20 cellular contexts compared by ENCODE assay signal in genomic region chr2:109690457-109690821, GRCh38.
A peak's percentile ranks its signal among the peaks of the same experiment; 100 is the strongest.
DNase-seq lines count a peak whose midpoint lies in the region; ATAC-seq, FAIRE-seq and TF ChIP-seq lines count a peak whose summit lies in the region.
"Had no signal": no experiment of that assay in that cellular context is flagged by ENCODE, and none has a peak within 500 bp of the region (broad histone marks: within the 10 kb centered on the region; RNA-seq: fewer than 3 reads in every experiment).

No MANE protein-coding gene starts in this region.

- H3K4me3 Mint-ChIP-seq in HFFc6 = no peak overlapping the region
- H3K4me3 Mint-ChIP-seq: activated CD8-positive, alpha-beta T cell treated with anti-CD3 and anti-CD28 coated beads for 36 hours; dendritic cell treated with granulocyte-macrophage colony-stimulating factor and Interleukin-4, amounts not matched to agents 40 ng/mL and 50 ng/mL, for 4 days had no signal

- TF ChIP-seq POLR2A in Peyer's patch (IDR thresholded peaks at IDR 0.05) (no peak), ovary (IDR thresholded peaks at IDR 0.05) (no peak)

- intact Hi-C loops in ovary (cut with DNase I) = loop anchor here in 2 of 4 donors (10.0 kb wide), 1 partner anchor 76 kb away; the partner anchor contains the start of genes SEPTIN10 (in 2 of the 2) and SOWAHC (in 2 of the 2)

- WGBS in ovary, 3 donors = 24 to 33% (median 25%) methylated on average over 6 of the region's 6 CpGs

- TF ChIP-seq EP300 in ovary (IDR thresholded peaks at IDR 0.05) = no peak

- DNase-seq in Peyer's patch = peak in 1 of 3 donors; percentile 79
- no peak for DNase-seq in right atrium auricular region (ENCODE audit: low spot score)
- peak in 4 of 5 donors; percentile 17 to 59 (median 23) for DNase-seq in ovary
- DNase-seq in thoracic aorta (ENCODE audit: low spot score) = no peak
- DNase-seq in HFFc6 = no peak
- no peak for DNase-seq in superior temporal gyrus (ENCODE audit: extremely low spot score)
- DNase-seq in HTR-8/SVneo (ENCODE audit: insufficient read length, low spot score) = no peak
- DNase-seq: activated CD8-positive, alpha-beta T cell treated with anti-CD3 and anti-CD28 coated beads for 36 hours; AML-193; DMS153; GOT3; MG63; NCI-H2081 treated with DMSO at 0.1 percent for 48 hours; stimulated activated CD4-positive, alpha-beta T cell treated with anti-CD3 and anti-CD28 coated beads, Interleukin-1b, Interleukin-23, amount 100 ng/mL, for 48 hours; SW 1271 had no signal

- TF ChIP-seq CTCF in Peyer's patch (IDR thresholded peaks at IDR 0.05) = no peak
- TF ChIP-seq CTCF in right atrium auricular region (IDR thresholded peaks at IDR 0.05) = no peak
- TF ChIP-seq CTCF in ovary (IDR thresholded peaks at IDR 0.05) = no peak
- no peak for TF ChIP-seq CTCF in thoracic aorta (IDR thresholded peaks at IDR 0.05)
- TF ChIP-seq CTCF in HFFc6 (IDR thresholded peaks at IDR 0.05) = no peak

- no peak for FAIRE-seq in HTR-8/SVneo (lab: Jason Lieb, UNC)
- FAIRE-seq: urothelium cell line had no signal

- H3K4me1 Mint-ChIP-seq in HFFc6 (ENCODE audit: low read depth) = peaks cover 10% of the 10 kb centered on the region

- H3K9me3 ChIP-seq in Peyer's patch (no peaks in the 10 kb centered on the region), right atrium auricular region (no peaks in the 10 kb centered on the region), ovary (no peaks in the 10 kb centered on the region), thoracic aorta (no peaks in the 10 kb centered on the region)
- H3K9me3 ChIP-seq: MG63 had no signal

- peaks cover 20% of the 10 kb centered on the region for H3K27me3 Mint-ChIP-seq in HFFc6 (ENCODE audit: insufficient read depth)

- H3K27ac ChIP-seq in Peyer's patch = peak overlapping the region in 3 of 4 donors; percentile 78 to 94 (median 89)
- H3K27ac ChIP-seq in right atrium auricular region = peak overlapping the region; percentile 78 to 81
- peak overlapping the region; percentile 7 to 86 for H3K27ac ChIP-seq in ovary
- H3K27ac ChIP-seq in thoracic aorta = peak overlapping the region; percentile 67 to 86

- no peaks in the 10 kb centered on the region for H3K27me3 ChIP-seq in Peyer's patch
- H3K27me3 ChIP-seq in right atrium auricular region = no peaks in the 10 kb centered on the region
- H3K27me3 ChIP-seq in ovary = no peaks in the 10 kb centered on the region
- H3K27me3 ChIP-seq in thoracic aorta (replicated peaks; ENCODE audit: insufficient read depth) = no peaks in the 10 kb centered on the region
- H3K27me3 ChIP-seq: MG63 had no signal

- no peaks in the 10 kb centered on the region for H3K9me3 Mint-ChIP-seq in HFFc6
- H3K9me3 Mint-ChIP-seq: activated T-helper 2 cell treated with anti-CD3 and anti-CD28 coated beads, Interferon-gamma antibody, Interleukin-2, Interleukin-4, amounts not matched to agents 10 μg/mL and 5 μg/mL and 100 μg/mL, durations not matched to agents 14 hours and 24 hours and 36 hours; dendritic cell treated with granulocyte-macrophage colony-stimulating factor and Interleukin-4, amounts not matched to agents 40 ng/mL and 50 ng/mL, for 4 days had no signal

- H3K4me1 ChIP-seq in Peyer's patch (peaks cover 0 to 46% (median 13%) of the 10 kb centered on the region in 4 donors), right atrium auricular region (peaks cover 0 to 28% of the 10 kb centered on the region in 2 donors), ovary (ENCODE audit: insufficient read depth) (peaks cover 35% of the 10 kb centered on the region), thoracic aorta (ENCODE audit: control insufficient read depth in 1 of 2, low read depth in 2 of 2) (peaks cover 22 to 61% of the 10 kb centered on the region in 2 donors)

- no peak overlapping the region for H3K4me3 ChIP-seq in Peyer's patch
- H3K4me3 ChIP-seq in right atrium auricular region = no peak overlapping the region
- no peak overlapping the region for H3K4me3 ChIP-seq in ovary
- no peak overlapping the region for H3K4me3 ChIP-seq in thoracic aorta
- H3K4me3 ChIP-seq: MG63 had no signal

- H3K27ac Mint-ChIP-seq in HFFc6 = no peak overlapping the region
- H3K27ac Mint-ChIP-seq: activated CD8-positive, alpha-beta T cell treated with anti-CD3 and anti-CD28 coated beads for 36 hours; activated T-helper 2 cell treated with anti-CD3 and anti-CD28 coated beads, Interferon-gamma antibody, Interleukin-2, Interleukin-4, amounts not matched to agents 10 μg/mL and 5 μg/mL and 100 μg/mL, durations not matched to agents 14 hours and 24 hours and 36 hours; dendritic cell treated with granulocyte-macrophage colony-stimulating factor and Interleukin-4, amounts not matched to agents 40 ng/mL and 50 ng/mL, for 4 days had no signal

- H3K36me3 Mint-ChIP-seq in HFFc6 (ENCODE audit: low read depth) = no peaks in the 10 kb centered on the region

- ATAC-seq in thoracic aorta (ENCODE audit: insufficient number of reproducible peaks, low FRiP score, low read depth) = no peak
- ATAC-seq in GM21526 (IDR thresholded peaks at IDR 0.05; ENCODE audit: low FRiP score, unreplicated experiment) = no peak
- ATAC-seq: activated CD8-positive, alpha-beta T cell treated with anti-CD3 and anti-CD28 coated beads for 36 hours; Panc1 had no signal

- H3K36me3 ChIP-seq in Peyer's patch (no peaks in the 10 kb centered on the region), right atrium auricular region (no peaks in the 10 kb centered on the region), ovary (no peaks in the 10 kb centered on the region), thoracic aorta (no peaks in the 10 kb centered on the region)
- H3K36me3 ChIP-seq: MG63 had no signal

Comparison
In these comparisons a context has a peak if more than half of its experiments do, and no peak if none do; other contexts are left out.
1. DNase-seq: peak in ovary (4 of 5); none in right atrium auricular region (single experiment), thoracic aorta (single experiment), HFFc6 (single experiment), superior temporal gyrus (single experiment) and HTR-8/SVneo (single experiment).
2. Peak in every context shown above with its lines, with median percentiles within 50 percentile points of each other: H3K27ac ChIP-seq.